Comparison of ENCODE assay signal across 15 cellular contexts in the genomic region with DNA sequence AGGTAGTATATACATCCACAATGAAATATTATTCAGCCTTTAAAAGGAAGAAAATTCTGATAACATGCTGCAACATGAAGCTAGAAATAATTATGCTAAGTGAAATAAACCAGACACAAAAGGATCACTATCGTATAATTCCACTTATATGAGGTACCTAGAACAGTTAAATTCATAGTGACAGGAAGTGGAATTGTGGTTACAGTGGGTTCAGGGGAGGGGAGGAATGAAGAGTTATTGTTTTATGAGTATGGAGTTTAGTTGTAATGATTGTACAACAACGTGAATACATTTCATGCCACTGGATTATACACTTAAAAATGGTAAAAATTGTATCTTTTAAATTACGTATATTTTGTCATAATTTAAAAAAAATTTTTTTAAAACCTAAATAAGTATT. TPM values are rescaled to one million over a fixed set of nuclear protein-coding genes. Genes with fewer than 3 reads are reported as not detected.
DNase-seq lines count a peak whose midpoint lies in the region; ATAC-seq and FAIRE-seq lines count a peak whose summit lies in the region.
"Had no signal": no experiment of that assay in that cellular context is flagged by ENCODE, and none has a peak within 500 bp of the region (broad histone marks: within the 10 kb centered on the region; RNA-seq: fewer than 3 reads in every experiment).

No MANE protein-coding gene starts in this region.

- H3K27me3 Mint-ChIP-seq in activated T-cell treated with anti-CD3 and anti-CD28 coated beads, Interleukin-2, amount 50 U/mL, for 4 hours (ENCODE audit: low read depth): no peaks in the 10 kb centered on the region
- H3K27me3 Mint-ChIP-seq in activated CD8-positive, alpha-beta T cell treated with anti-CD3 and anti-CD28 coated beads, Interleukin-2, amount 10 ng/mL, durations not matched to agents 7 days and 5 days (ENCODE audit: low read depth): no peaks in the 10 kb centered on the region

- H3K36me3 Mint-ChIP-seq in activated T-cell treated with anti-CD3 and anti-CD28 coated beads, Interleukin-2, amount 50 U/mL, for 4 hours (ENCODE audit: insufficient read depth): peaks cover 1% of the 10 kb centered on the region
- H3K36me3 Mint-ChIP-seq in activated CD8-positive, alpha-beta T cell treated with anti-CD3 and anti-CD28 coated beads, Interleukin-2, amount 10 ng/mL, durations not matched to agents 7 days and 5 days (ENCODE audit: low read depth): peaks cover 26% of the 10 kb centered on the region

- H3K27ac ChIP-seq in small intestine (ENCODE audit: low read depth in 1 of 2, low read length in 1 of 2): no peak overlapping the region
- H3K27ac ChIP-seq: hepatocyte had no signal

- no peaks in the 10 kb centered on the region for H3K4me1 ChIP-seq in small intestine (ENCODE audit: control insufficient read depth in 2 of 2, insufficient read depth in 1 of 2, low read depth in 1 of 2, low read length in 1 of 2)

- FAIRE-seq in small intestine (lab: Jason Lieb, UNC): peak; percentile 65

- peak overlapping the region; percentile 39 for H3K27ac Mint-ChIP-seq in activated CD8-positive, alpha-beta T cell treated with anti-CD3 and anti-CD28 coated beads, Interleukin-2, amount 10 ng/mL, durations not matched to agents 7 days and 5 days

- 65 to 78% (median 69%) methylated on average over 3 of the region's 3 CpGs for WGBS in small intestine, 3 donors

- peaks cover 61% of the 10 kb centered on the region for H3K4me1 Mint-ChIP-seq in activated T-cell treated with anti-CD3 and anti-CD28 coated beads, Interleukin-2, amount 50 U/mL, for 4 hours (ENCODE audit: low read depth)
- H3K4me1 Mint-ChIP-seq in activated CD8-positive, alpha-beta T cell treated with anti-CD3 and anti-CD28 coated beads, Interleukin-2, amount 10 ng/mL, durations not matched to agents 7 days and 5 days (ENCODE audit: low read depth): peaks cover 47% of the 10 kb centered on the region

- DNase-seq in activated T-cell treated with anti-CD3 and anti-CD28 coated beads, Interleukin-2, amount 50 U/mL, for 4 hours: no peak
- DNase-seq in activated T-cell treated with anti-CD3 and anti-CD28 coated beads for 4 hours (no peak), KBM-7 (peak; percentile 56), small intestine (no peak), midbrain (lab: John Stamatoyannopoulos, UW) (no peak), NCI-H2081 (lab: John Stamatoyannopoulos, UW) (no peak)
- peak; percentile 72 for DNase-seq in activated CD8-positive, alpha-beta T cell treated with anti-CD3 and anti-CD28 coated beads, Interleukin-2, amount 10 ng/mL, durations not matched to agents 7 days and 5 days
- DNase-seq: Calu3; effector CD4-positive, alpha-beta T cell; kidney glomerular epithelial cell; NCI-H2029; NCI-H526; substantia nigra had no signal

- POLR2A ChIA-PET in activated CD8-positive, alpha-beta T cell treated with anti-CD3 and anti-CD28 coated beads, Interleukin-2, amount 10 ng/mL, durations not matched to agents 7 days and 5 days (lab: Charles Lee): interaction anchor here (1.9 to 2.1 kb wide), 2 partner anchors 18 to 22 kb away, joined by 8 to 9 read pairs; a partner anchor contains a TSS

- no peaks in the 10 kb centered on the region for H3K9me3 ChIP-seq in small intestine (ENCODE audit: control insufficient read depth, low read depth)

- H3K4me3 ChIP-seq in small intestine (ENCODE audit: low read depth in 1 of 2, low read length in 2 of 2): no peak overlapping the region
- H3K4me3 ChIP-seq: hepatocyte had no signal

- no peaks in the 10 kb centered on the region for H3K9me3 Mint-ChIP-seq in activated T-cell treated with anti-CD3 and anti-CD28 coated beads, Interleukin-2, amount 50 U/mL, for 4 hours
- H3K9me3 Mint-ChIP-seq in activated CD8-positive, alpha-beta T cell treated with anti-CD3 and anti-CD28 coated beads, Interleukin-2, amount 10 ng/mL, durations not matched to agents 7 days and 5 days (ENCODE audit: insufficient read depth): no peaks in the 10 kb centered on the region

- CTCF ChIA-PET in activated CD8-positive, alpha-beta T cell treated with anti-CD3 and anti-CD28 coated beads, Interleukin-2, amount 10 ng/mL, durations not matched to agents 7 days and 5 days (lab: Charles Lee): interaction anchor here (0.7 to 6.6 kb wide), 5 partner anchors 20 to 511 kb away, joined by 3 to 50 read pairs (median 3); a partner anchor contains a TSS

- H3K36me3 ChIP-seq in small intestine (ENCODE audit: control insufficient read depth in 2 of 2, insufficient read depth in 2 of 2, low read length in 2 of 2): no peaks in the 10 kb centered on the region

- no peaks in the 10 kb centered on the region for H3K27me3 ChIP-seq in small intestine (ENCODE audit: control insufficient read depth in 2 of 2, insufficient read depth in 2 of 2, low read length in 2 of 2)
- H3K27me3 ChIP-seq: hepatocyte had no signal

- H3K4me3 Mint-ChIP-seq in activated T-cell treated with anti-CD3 and anti-CD28 coated beads, Interleukin-2, amount 50 U/mL, for 4 hours: peak overlapping the region; percentile 5
- H3K4me3 Mint-ChIP-seq in activated CD8-positive, alpha-beta T cell treated with anti-CD3 and anti-CD28 coated beads, Interleukin-2, amount 10 ng/mL, durations not matched to agents 7 days and 5 days: no peak overlapping the region

- ATAC-seq in activated T-cell treated with anti-CD3 and anti-CD28 coated beads, Interleukin-2, amount 50 U/mL, for 4 hours: peak; percentile 57 to 65
- peak; percentile 69 for ATAC-seq in activated CD8-positive, alpha-beta T cell treated with anti-CD3 and anti-CD28 coated beads, Interleukin-2, amount 10 ng/mL, durations not matched to agents 7 days and 5 days
- ATAC-seq in GM21619 (IDR thresholded peaks at IDR 0.05; ENCODE audit: unreplicated experiment): no peak

- in situ Hi-C loops in KBM-7 (cut with MboI; ENCODE audit: low pct_unique_long_range_greater_than_20kb, low sequenced_read_pairs): no loop called here

RNA-seq across cellular contexts. Expression of a gene that starts 21.0 kb away (rescaled TPM):
- 10 to 100 TPM; 20.1 to 25.7 (median 23.6) TPM for total RNA-seq in activated T-cell treated with anti-CD3 and anti-CD28 coated beads, Interleukin-2, amount 50 U/mL, for 4 hours
- total RNA-seq in activated CD8-positive, alpha-beta T cell treated with anti-CD3 and anti-CD28 coated beads, Interleukin-2, amount 10 ng/mL, durations not matched to agents 7 days and 5 days: 10 to 100 TPM; 15.9 to 16.2 TPM
- polyA plus RNA-seq in small intestine: 1 to 10 TPM; 3.0 to 4.0 (median 3.4) TPM

Comparison
In these comparisons a context has a peak if more than half of its experiments do, and no peak if none do; other contexts are left out.
1. DNase-seq: peak in KBM-7 (single experiment) and activated CD8-positive, alpha-beta T cell treated with anti-CD3 and anti-CD28 coated beads, Interleukin-2, amount 10 ng/mL, durations not matched to agents 7 days and 5 days (single experiment); none in activated T-cell treated with anti-CD3 and anti-CD28 coated beads, Interleukin-2, amount 50 U/mL, for 4 hours (single experiment), activated T-cell treated with anti-CD3 and anti-CD28 coated beads for 4 hours (single experiment), small intestine (single experiment), midbrain (single experiment) and NCI-H2081 (0 of 2).